Comparison of ENCODE assay signal across 9 cellular contexts in the genomic region with DNA sequence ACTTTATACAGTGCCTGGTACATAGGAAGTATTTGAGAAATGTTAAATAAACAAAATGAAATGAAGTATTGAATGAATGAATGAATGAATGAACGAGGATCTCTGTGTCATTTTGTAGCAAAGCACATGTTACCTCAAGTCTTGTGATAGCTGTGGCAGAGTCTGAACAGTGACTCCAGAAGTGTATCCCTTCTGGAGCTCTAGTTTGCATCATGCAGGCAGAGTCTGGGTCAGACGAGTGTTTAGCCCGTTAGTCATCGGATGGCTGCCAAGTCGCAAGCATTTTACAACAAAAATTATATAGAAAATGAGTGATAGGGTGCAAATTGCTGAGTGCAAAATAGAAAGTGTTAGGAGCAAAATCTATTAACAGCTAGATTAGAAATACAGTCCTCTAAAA.
DNase-seq lines count a peak whose midpoint lies in the region; ATAC-seq and TF ChIP-seq lines count a peak whose summit lies in the region.
"Had no signal": no experiment of that assay in that cellular context is flagged by ENCODE, and none has a peak within 500 bp of the region (broad histone marks: within the 10 kb centered on the region; RNA-seq: fewer than 3 reads in every experiment).

No MANE protein-coding gene starts in this region.

- no peaks in the 10 kb centered on the region for H3K36me3 ChIP-seq in thoracic aorta

- peak; percentile 70 for DNase-seq in HFF-Myc (ENCODE audit: extremely low read depth, low read depth)
- peak; percentile 77 for DNase-seq in amniotic stem cell (lab: John Stamatoyannopoulos, UW)
- DNase-seq in glomerular visceral epithelial cell (ENCODE audit: extremely low spot score): peak; percentile 72
- DNase-seq in thoracic aorta (ENCODE audit: low spot score): no peak
- no peak for DNase-seq in activated CD4-positive, CD25-positive, alpha-beta regulatory T cell treated with anti-CD3 and anti-CD28 coated beads, Interleukin-2, amount 50 U/mL, for 72 hours
- no peak for DNase-seq in NCI-H2029 (lab: John Stamatoyannopoulos, UW)
- DNase-seq: activated CD4-positive, alpha-beta T cell treated with anti-CD3 and anti-CD28 coated beads for 48 hours; mucosa of descending colon had no signal

- ATAC-seq in thoracic aorta (ENCODE audit: insufficient number of reproducible peaks, low FRiP score, low read depth): peak; percentile 69
- ATAC-seq in HG03196 (IDR thresholded peaks at IDR 0.05; ENCODE audit: unreplicated experiment): no peak
- ATAC-seq: mucosa of descending colon had no signal

- peaks cover 23 to 26% of the 10 kb centered on the region in 2 donors for H3K4me1 ChIP-seq in thoracic aorta (ENCODE audit: control insufficient read depth in 1 of 2, low read depth in 2 of 2)

- H3K27ac ChIP-seq in thoracic aorta: peak overlapping the region in 1 of 2 donors; percentile 55

- H3K9me3 ChIP-seq in thoracic aorta: no peaks in the 10 kb centered on the region
- H3K9me3 ChIP-seq: mucosa of descending colon had no signal

- H3K27me3 ChIP-seq in thoracic aorta (replicated peaks; ENCODE audit: insufficient read depth): no peaks in the 10 kb centered on the region

- H3K4me3 ChIP-seq in HFF-Myc (replicated peaks; ENCODE audit: low read depth, low read length): no peak overlapping the region
- H3K4me3 ChIP-seq in thoracic aorta: no peak overlapping the region
- H3K4me3 ChIP-seq: mucosa of descending colon had no signal

- TF ChIP-seq CTCF in HFF-Myc (IDR thresholded peaks at IDR 0.05; ENCODE audit: low read depth, low read length, missing control alignments) (no peak), thoracic aorta (IDR thresholded peaks at IDR 0.05) (no peak)

Comparison
In these comparisons a context has a peak if more than half of its experiments do, and no peak if none do; other contexts are left out.
1. DNase-seq: peak in HFF-Myc (single experiment), amniotic stem cell (single experiment) and glomerular visceral epithelial cell (single experiment); none in thoracic aorta (single experiment), activated CD4-positive, CD25-positive, alpha-beta regulatory T cell treated with anti-CD3 and anti-CD28 coated beads, Interleukin-2, amount 50 U/mL, for 72 hours (single experiment) and NCI-H2029 (single experiment).